ENCODE assay signal across 24 cellular contexts in genomic region chr14:94559638-94560290, GRCh38. TPM values are rescaled to one million over a fixed set of nuclear protein-coding genes. Genes with fewer than 3 reads are reported as not detected.
DNase-seq lines count a peak whose midpoint lies in the region; ATAC-seq and TF ChIP-seq lines count a peak whose summit lies in the region.
"Had no signal": no experiment of that assay in that cellular context is flagged by ENCODE, and none has a peak within 500 bp of the region (broad histone marks: within the 10 kb centered on the region; RNA-seq: fewer than 3 reads in every experiment).

No MANE protein-coding gene starts in this region.

- no peak overlapping the region for H2BK120ac ChIP-seq in mesendoderm (ENCODE audit: low read depth, low read length)

- intact Hi-C loops in cardiac septum (cut with DNase I) (no loop called here), right lobe of liver (cut with DNase I) (no loop called here), gastrocnemius medialis (cut with DNase I; ENCODE audit: low total_unique reads) (no loop called here)

- POLR2A ChIA-PET in activated CD4-positive, alpha-beta memory T cell treated with anti-CD3 and anti-CD28 coated beads, Interleukin-2, amount 10 ng/mL, durations not matched to agents 7 days and 5 days (lab: Charles Lee) = no interaction called here

- no peak overlapping the region for H3K4me3 Mint-ChIP-seq in activated CD4-positive, alpha-beta memory T cell treated with anti-CD3 and anti-CD28 coated beads, Interleukin-2, amount 10 ng/mL, durations not matched to agents 7 days and 5 days
- H3K4me3 Mint-ChIP-seq: IgD-negative memory B cell had no signal

- TF ChIP-seq CTCF in RWPE2 (IDR thresholded peaks at IDR 0.05; ENCODE audit: poor library complexity, severe bottlenecking) (no peak), right lobe of liver (IDR thresholded peaks at IDR 0.05) (no peak), gastrocnemius medialis (IDR thresholded peaks at IDR 0.05 in 4 of 5, conservative IDR thresholded peaks at IDR 0.05 in 1 of 5) (no peak)

- no peak overlapping the region for H3K23ac ChIP-seq in mesendoderm (ENCODE audit: low read length)

- no peaks in the 10 kb centered on the region for H3K79me1 ChIP-seq in mesendoderm (ENCODE audit: low read length)

- TF ChIP-seq POLR2A in right lobe of liver (IDR thresholded peaks at IDR 0.05) (no peak), gastrocnemius medialis (IDR thresholded peaks at IDR 0.05) (no peak)

- H3K4me2 ChIP-seq in mesendoderm (ENCODE audit: low read length) = no peak overlapping the region
- H3K4me2 ChIP-seq: A549 had no signal

- H3K4me3 ChIP-seq in RWPE2 (ENCODE audit: severe bottlenecking) (no peak overlapping the region), right lobe of liver (peak overlapping the region in 1 of 3 donors; percentile 4), gastrocnemius medialis (no peak overlapping the region), mesendoderm (ENCODE audit: low read length) (no peak overlapping the region)
- H3K4me3 ChIP-seq: A549, Peyer's patch had no signal

- no peaks in the 10 kb centered on the region for H3K4me1 Mint-ChIP-seq in activated CD4-positive, alpha-beta memory T cell treated with anti-CD3 and anti-CD28 coated beads, Interleukin-2, amount 10 ng/mL, durations not matched to agents 7 days and 5 days

- H3K36me3 Mint-ChIP-seq in activated CD4-positive, alpha-beta memory T cell treated with anti-CD3 and anti-CD28 coated beads, Interleukin-2, amount 10 ng/mL, durations not matched to agents 7 days and 5 days (ENCODE audit: low read depth) = no peaks in the 10 kb centered on the region

- no peak for ATAC-seq in RWPE2 (ENCODE audit: low read depth)
- ATAC-seq in right lobe of liver = peak; percentile 82 to 89 (median 86)
- peak; percentile 85 to 88 for ATAC-seq in gastrocnemius medialis

- no peak overlapping the region for H3K56ac ChIP-seq in mesendoderm (ENCODE audit: low read length)

- H3K9ac ChIP-seq in mesendoderm (ENCODE audit: low read length) = no peak overlapping the region

- CTCF ChIA-PET in activated CD4-positive, alpha-beta memory T cell treated with anti-CD3 and anti-CD28 coated beads, Interleukin-2, amount 10 ng/mL, durations not matched to agents 7 days and 5 days (lab: Charles Lee) = no interaction called here

- H3K4me1 ChIP-seq in RWPE2 (ENCODE audit: insufficient read depth, poor library complexity, severe bottlenecking) = no peaks in the 10 kb centered on the region
- H3K4me1 ChIP-seq in right lobe of liver = peaks cover 0 to 51% (median 16%) of the 10 kb centered on the region in 4 donors
- H3K4me1 ChIP-seq in gastrocnemius medialis = peaks cover 0 to 20% of the 10 kb centered on the region in 2 donors
- H3K4me1 ChIP-seq in mesendoderm (ENCODE audit: control insufficient read depth, low read depth, low read length) = no peaks in the 10 kb centered on the region
- H3K4me1 ChIP-seq: A549, BE2C, Peyer's patch had no signal

- DNase-seq in RWPE2 (ENCODE audit: low spot score) (peak; percentile 29), cardiac septum (ENCODE audit: low spot score) (peak; percentile 43), right lobe of liver (peak; percentile 84 to 96 (median 94)), gastrocnemius medialis (peak; percentile 72 to 78), superior temporal gyrus (ENCODE audit: extremely low spot score) (no peak), mesendoderm (no peak)
- no peak for DNase-seq in activated CD4-positive, alpha-beta memory T cell treated with anti-CD3 and anti-CD28 coated beads, Interleukin-2, amount 10 ng/mL, durations not matched to agents 7 days and 5 days
- DNase-seq: BE2C, DMS53, EL, GF-D8, Karpas-422, NCI-H1417, NCI-H1694 treated with DMSO at 0.1 percent for 48 hours, NCI-H2081 treated with DMSO at 0.1 percent for 48 hours, NCI-H446, NCI-H526 had no signal

- H3K27ac ChIP-seq in RWPE2 (ENCODE audit: poor library complexity, severe bottlenecking) = no peak overlapping the region
- H3K27ac ChIP-seq in right lobe of liver = peak overlapping the region; percentile 33 to 81 (median 74)
- H3K27ac ChIP-seq in gastrocnemius medialis = peak overlapping the region in 3 of 4 donors; percentile 36 to 88 (median 69)
- no peak overlapping the region for H3K27ac ChIP-seq in mesendoderm (ENCODE audit: low read depth, low read length)
- H3K27ac ChIP-seq: A549, Peyer's patch had no signal

- H3K79me2 ChIP-seq in mesendoderm (ENCODE audit: control insufficient read depth, insufficient read depth, low read length) = no peaks in the 10 kb centered on the region

- H4K5ac ChIP-seq in mesendoderm (ENCODE audit: low read length) = no peak overlapping the region

- peaks cover 5% of the 10 kb centered on the region for H3K9me3 Mint-ChIP-seq in activated CD4-positive, alpha-beta memory T cell treated with anti-CD3 and anti-CD28 coated beads, Interleukin-2, amount 10 ng/mL, durations not matched to agents 7 days and 5 days

- no peak overlapping the region for H2AK5ac ChIP-seq in mesendoderm (ENCODE audit: low read length)

- H3K27ac Mint-ChIP-seq in activated CD4-positive, alpha-beta memory T cell treated with anti-CD3 and anti-CD28 coated beads, Interleukin-2, amount 10 ng/mL, durations not matched to agents 7 days and 5 days = no peak overlapping the region
- H3K27ac Mint-ChIP-seq: IgD-negative memory B cell had no signal

- WGBS in right lobe of liver (ENCODE audit: insufficient coverage, low coverage, low lambda C conversion rate, missing lambda C conversion rate) = 45% methylated on average over 7 of the region's 9 CpGs
- WGBS in mesendoderm (ENCODE audit: extremely low coverage, insufficient coverage, low lambda C conversion rate) = no CpG with 5 or more reads among the region's 9 CpGs

- H2BK15ac ChIP-seq in mesendoderm (replicated peaks; ENCODE audit: low read depth) = no peak overlapping the region

- no peaks in the 10 kb centered on the region for H3K27me3 ChIP-seq in RWPE2 (ENCODE audit: insufficient read depth, poor library complexity, severe bottlenecking)
- no peaks in the 10 kb centered on the region for H3K27me3 ChIP-seq in right lobe of liver
- no peaks in the 10 kb centered on the region for H3K27me3 ChIP-seq in gastrocnemius medialis
- no peaks in the 10 kb centered on the region for H3K27me3 ChIP-seq in mesendoderm (ENCODE audit: insufficient read depth, low read length, poor library complexity)
- H3K27me3 ChIP-seq: BE2C, Peyer's patch had no signal

- H2BK5ac ChIP-seq in mesendoderm (ENCODE audit: low read length) = no peak overlapping the region

- H3K18ac ChIP-seq in mesendoderm (ENCODE audit: low read length) = no peak overlapping the region

- H3K36me3 ChIP-seq in RWPE2 (ENCODE audit: low read depth) (no peaks in the 10 kb centered on the region), right lobe of liver (peaks cover 0 to 3% (median 0%) of the 10 kb centered on the region in 4 donors), gastrocnemius medialis (no peaks in the 10 kb centered on the region), mesendoderm (ENCODE audit: control insufficient read depth, insufficient read depth, low read length) (no peaks in the 10 kb centered on the region)
- H3K36me3 ChIP-seq: BE2C, Peyer's patch had no signal

- no peak overlapping the region for H4K8ac ChIP-seq in mesendoderm (ENCODE audit: low read depth, low read length)

- H3K27me3 Mint-ChIP-seq in activated CD4-positive, alpha-beta memory T cell treated with anti-CD3 and anti-CD28 coated beads, Interleukin-2, amount 10 ng/mL, durations not matched to agents 7 days and 5 days = peaks cover 3% of the 10 kb centered on the region

- H3K9me3 ChIP-seq in RWPE2 (ENCODE audit: severe bottlenecking) (no peaks in the 10 kb centered on the region), right lobe of liver (peaks cover 0 to 2% (median 0%) of the 10 kb centered on the region in 4 donors), gastrocnemius medialis (no peaks in the 10 kb centered on the region)
- H3K9me3 ChIP-seq: BE2C, Peyer's patch had no signal

- no peak overlapping the region for H3K4ac ChIP-seq in mesendoderm (ENCODE audit: low read depth, low read length)

- in situ Hi-C loops in gastrocnemius medialis (cut with MboI; ENCODE audit: low sequenced_read_pairs in 4 of 4) = no loop called here

RNA-seq across cellular contexts. Expression of gene SERPINA4, which starts 1.5 kb away (rescaled TPM):
- not detected for total RNA-seq in cardiac septum
- total RNA-seq in right lobe of liver = 100 to 1,000 TPM in 4 of 6 experiments, 10 to 100 TPM in 2; 41.2 to 204 (median 145) TPM
- total RNA-seq in gastrocnemius medialis = under 1 TPM in 2 of 4 donors, not detected in 2; 0.13 to 0.26 TPM
- not detected for polyA plus RNA-seq in mesendoderm (2013, experiment 1 of 2)
- polyA plus RNA-seq in mesendoderm (2013, experiment 2 of 2) = not detected
- not detected for total RNA-seq in activated CD4-positive, alpha-beta memory T cell treated with anti-CD3 and anti-CD28 coated beads, Interleukin-2, amount 10 ng/mL, durations not matched to agents 7 days and 5 days
- total RNA-seq: H1, MCF 10A, OCI-LY7, Peyer's patch, SK-MEL-5 had no signal
- polyA plus RNA-seq: H1, IgD-negative memory B cell had no signal

RNA-seq across cellular contexts. Expression of gene SERPINA5, which starts 21.5 kb away (rescaled TPM):
- total RNA-seq in cardiac septum = 1.2 TPM
- total RNA-seq in right lobe of liver = 100 to 1,000 TPM in 4 of 6 experiments, 10 to 100 TPM in 2; 24.7 to 317 (median 167) TPM
- total RNA-seq in gastrocnemius medialis = 10 to 100 TPM in 2 of 4 donors, 1 to 10 TPM in 2; 1.8 to 63.2 (median 19.8) TPM
- polyA plus RNA-seq in mesendoderm (2013, experiment 1 of 2) = 1.7 TPM
- polyA plus RNA-seq in mesendoderm (2013, experiment 2 of 2) = 1.8 TPM
- total RNA-seq in activated CD4-positive, alpha-beta memory T cell treated with anti-CD3 and anti-CD28 coated beads, Interleukin-2, amount 10 ng/mL, durations not matched to agents 7 days and 5 days = not detected
- total RNA-seq: OCI-LY7, Peyer's patch had no signal
- polyA plus RNA-seq: IgD-negative memory B cell had no signal

RNA-seq across cellular contexts. Expression of gene SERPINA12, which starts 50.5 kb away (rescaled TPM):
- not detected for total RNA-seq in cardiac septum
- 1 to 10 TPM in 1 of 6 experiments, under 1 TPM in 2, not detected in 3; 0.26 to 2.8 (median 0.39) TPM for total RNA-seq in right lobe of liver
- total RNA-seq in gastrocnemius medialis = not detected
- not detected for polyA plus RNA-seq in mesendoderm (2013, experiment 1 of 2)
- polyA plus RNA-seq in mesendoderm (2013, experiment 2 of 2) = not detected
- not detected for total RNA-seq in activated CD4-positive, alpha-beta memory T cell treated with anti-CD3 and anti-CD28 coated beads, Interleukin-2, amount 10 ng/mL, durations not matched to agents 7 days and 5 days
- total RNA-seq: H1, MCF 10A, OCI-LY7, Peyer's patch, SK-MEL-5 had no signal
- polyA plus RNA-seq: A549, H1, IgD-negative memory B cell had no signal

RNA-seq across cellular contexts. Expression of gene SERPINA3, which starts 52.4 kb away (rescaled TPM):
- total RNA-seq in cardiac septum (24.5 TPM), right lobe of liver (over 10,000 TPM in 2 of 6 experiments, 1,000 to 10,000 TPM in 4; 5,211 to 12,749 (median 8,707) TPM), gastrocnemius medialis (10 to 100 TPM; 18.3 to 80.9 (median 66.3) TPM)
- not detected for polyA plus RNA-seq in mesendoderm (2013, experiment 1 of 2)
- polyA plus RNA-seq in mesendoderm (2013, experiment 2 of 2) = 0.03 TPM
- not detected for total RNA-seq in activated CD4-positive, alpha-beta memory T cell treated with anti-CD3 and anti-CD28 coated beads, Interleukin-2, amount 10 ng/mL, durations not matched to agents 7 days and 5 days
- total RNA-seq: H1, OCI-LY7 had no signal
- polyA plus RNA-seq: H1, IgD-negative memory B cell had no signal

Comparison
In these comparisons a context has a peak if more than half of its experiments do, and no peak if none do; other contexts are left out.
1. DNase-seq: peak in RWPE2 (single experiment), cardiac septum (single experiment), right lobe of liver (3 of 3) and gastrocnemius medialis (2 of 2); none in superior temporal gyrus (single experiment), mesendoderm (single experiment) and activated CD4-positive, alpha-beta memory T cell treated with anti-CD3 and anti-CD28 coated beads, Interleukin-2, amount 10 ng/mL, durations not matched to agents 7 days and 5 days (single experiment).
2. H3K27ac ChIP-seq: peak in right lobe of liver (3 of 3) and gastrocnemius medialis (3 of 4); none in RWPE2 (single experiment) and mesendoderm (single experiment).
3. RNA of gene SERPINA4, which starts 1.5 kb away (total RNA-seq): 41.2 to 204 TPM in right lobe of liver; 0.13 to 0.26 TPM in gastrocnemius medialis, not detected in cardiac septum (single experiment) and not detected in activated CD4-positive, alpha-beta memory T cell treated with anti-CD3 and anti-CD28 coated beads, Interleukin-2, amount 10 ng/mL, durations not matched to agents 7 days and 5 days; every median in the first group is over 10 times any median in the second.